ENCODE assay signal across 19 cellular contexts in the genomic region with DNA sequence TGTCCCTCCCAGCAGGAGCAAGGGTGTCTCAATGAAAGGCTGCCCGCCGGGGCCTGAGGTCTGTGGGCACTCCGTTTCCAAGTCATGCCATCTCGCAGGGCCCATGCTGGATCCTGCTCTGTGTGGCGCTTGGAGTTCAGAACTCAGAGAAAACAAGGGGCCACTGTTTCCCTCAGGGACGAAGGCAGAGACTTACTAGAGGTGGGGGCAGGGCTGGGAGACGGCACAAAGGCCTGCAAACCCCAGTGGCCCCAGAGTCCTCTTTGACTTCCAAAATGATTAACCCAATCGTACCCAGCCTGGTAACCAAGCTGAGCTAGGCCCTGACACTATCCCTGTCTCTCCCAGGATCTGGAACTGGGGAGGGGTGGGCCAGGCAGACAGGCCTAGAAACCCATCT.
A peak's percentile ranks its signal among the peaks of the same experiment; 100 is the strongest.
DNase-seq lines count a peak whose midpoint lies in the region; ATAC-seq and TF ChIP-seq lines count a peak whose summit lies in the region.
"Had no signal": no experiment of that assay in that cellular context is flagged by ENCODE, and none has a peak within 500 bp of the region (broad histone marks: within the 10 kb centered on the region; RNA-seq: fewer than 3 reads in every experiment).

No MANE protein-coding gene starts in this region.

- H3K4me1 Mint-ChIP-seq in H9: peaks cover 40 to 56% of the 10 kb centered on the region in 2 experiments
- peaks cover 36 to 47% of the 10 kb centered on the region in 2 donors for H3K4me1 Mint-ChIP-seq in natural killer cell

- H3K14ac ChIP-seq in H9 (ENCODE audit: insufficient read depth, low read length): no peak overlapping the region; the same call in 1 of the 2 replicates

- H3K79me1 ChIP-seq in H9 (ENCODE audit: insufficient read depth, low read depth, low read length, poor library complexity, severe bottlenecking): no peaks in the 10 kb centered on the region

- no peaks in the 10 kb centered on the region for H3K9me3 ChIP-seq in H9 (ENCODE audit: control insufficient read depth, low read depth, low read length)
- H3K9me3 ChIP-seq in stomach smooth muscle (ENCODE audit: control insufficient read depth in 2 of 2, low read length in 2 of 2): no peaks in the 10 kb centered on the region
- H3K9me3 ChIP-seq: ovary, tibial artery had no signal

- no peak overlapping the region for H3T11ph ChIP-seq in H9 (ENCODE audit: low read length)

- H3K79me2 ChIP-seq in H9 (ENCODE audit: insufficient read depth, low read length): no peaks in the 10 kb centered on the region

- H3K4me3 Mint-ChIP-seq in H9 (no peak overlapping the region), natural killer cell (no peak overlapping the region)
- H3K4me3 Mint-ChIP-seq: activated B cell treated with CpG ODN at 0.5 μM for 24 hours, immature natural killer cell, mesothelial cell of epicardium had no signal

- H2BK5ac ChIP-seq in H9 (ENCODE audit: insufficient read length, low read length): no peak overlapping the region

- H3K9ac ChIP-seq in H9 (ENCODE audit: extremely low read depth, insufficient read length, low read length) (no peak overlapping the region), stomach smooth muscle (ENCODE audit: low read length in 2 of 2) (peak overlapping the region; percentile 33 to 64)

- H3K4me1 ChIP-seq in H9 (ENCODE audit: insufficient read depth, low read length) (no peaks in the 10 kb centered on the region; the same call in 1 of the 2 replicates), stomach smooth muscle (ENCODE audit: control insufficient read depth, insufficient read depth, low read length) (peaks cover 32% of the 10 kb centered on the region)

- no peaks in the 10 kb centered on the region for H3K27me3 ChIP-seq in H9 (ENCODE audit: insufficient read depth, low read length)
- no peaks in the 10 kb centered on the region for H3K27me3 ChIP-seq in dorsolateral prefrontal cortex
- H3K27me3 ChIP-seq in stomach smooth muscle (ENCODE audit: control insufficient read depth in 1 of 2, insufficient read depth in 2 of 2, low read length in 2 of 2): no peaks in the 10 kb centered on the region
- H3K27me3 ChIP-seq: brain microvascular endothelial cell, ovary, tibial artery had no signal

- TF ChIP-seq CTCF in H9 (conservative IDR thresholded peaks at IDR 0.05) (no peak), dorsolateral prefrontal cortex (IDR thresholded peaks at IDR 0.05 in 54 of 56, conservative IDR thresholded peaks at IDR 0.05 in 2 of 56; ENCODE audit: low read depth in 1 of 56, partially characterized antibody in 56 of 56) (peak in 13 of 56 donors; percentile 7 to 44 (median 18)), natural killer cell (IDR thresholded peaks at IDR 0.05) (no peak)

- no peak overlapping the region for H4K91ac ChIP-seq in H9 (ENCODE audit: insufficient read length, low read depth, low read length)

- intact Hi-C loops in dorsolateral prefrontal cortex (cut with DNase I) (no loop called here), natural killer cell (cut with micrococcal nuclease) (no loop called here)

- peak overlapping the region in 2 of 59 donors; percentile 0 to 14 for H3K4me3 ChIP-seq in dorsolateral prefrontal cortex
- H3K4me3 ChIP-seq in stomach smooth muscle (ENCODE audit: low read length in 2 of 2): no peak overlapping the region
- H3K4me3 ChIP-seq: ovary, tibial artery had no signal

- H3K4me2 ChIP-seq in H9 (ENCODE audit: insufficient read depth, insufficient read length, low read length): no peak overlapping the region

- no peak overlapping the region for H2BK15ac ChIP-seq in H9 (ENCODE audit: low read depth, low read length)

- H3K27ac Mint-ChIP-seq in H9 (peak overlapping the region; percentile 70 to 82 (median 79); a peak in 4 of 7 replicates), natural killer cell (no peak overlapping the region)
- H3K27ac Mint-ChIP-seq: activated B cell treated with CpG ODN at 0.5 μM for 24 hours had no signal

- no peak overlapping the region for H2BK12ac ChIP-seq in H9 (ENCODE audit: insufficient read length, low read depth, low read length)

- no CpG with 5 or more reads among the region's 8 CpGs for WGBS in H9 (ENCODE audit: extremely low coverage, insufficient read length, low lambda C conversion rate)

- H3K23me2 ChIP-seq in H9 (ENCODE audit: insufficient read length, low read depth, low read length, poor library complexity, severe bottlenecking): no peaks in the 10 kb centered on the region

- DNase-seq in H9: no peak
- DNase-seq in dorsolateral prefrontal cortex: peak in 9 of 10 donors; percentile 64 to 87 (median 84)
- peak; percentile 87 for DNase-seq in midbrain (lab: John Stamatoyannopoulos, UW)
- no peak for DNase-seq in natural killer cell
- DNase-seq in NCI-H524 treated with DMSO at 0.1 percent for 48 hours (lab: John Stamatoyannopoulos, UW): no peak
- no peak for DNase-seq in iPS-NIHi11 (ENCODE audit: low spot score)
- DNase-seq: activated B cell treated with CpG ODN at 0.5 μM for 24 hours, activated gamma-delta T cell treated with Interleukin-2 at 50 U/mL for 16 hours, brain microvascular endothelial cell, DMS53, foreskin fibroblast, immature natural killer cell, NCI-H187, OCI-M1, tibial artery had no signal

- H2AFZ ChIP-seq in H9 (ENCODE audit: low read length): no peak overlapping the region

- H2BK20ac ChIP-seq in H9 (ENCODE audit: low read depth, low read length, poor library complexity, severe bottlenecking): no peak overlapping the region

- H3K27ac ChIP-seq in H9 (ENCODE audit: insufficient read length, low read depth, low read length) (no peak overlapping the region), dorsolateral prefrontal cortex (peak overlapping the region; percentile 76 to 99 (median 95)), stomach smooth muscle (ENCODE audit: low read length) (peak overlapping the region; percentile 91)
- H3K27ac ChIP-seq: brain microvascular endothelial cell, ovary had no signal

- no peak overlapping the region for H2BK120ac ChIP-seq in H9 (ENCODE audit: low read depth, low read length, poor library complexity, severe bottlenecking)

- no peak for ATAC-seq in natural killer cell
- no peak for ATAC-seq in GM19035 (IDR thresholded peaks at IDR 0.05; ENCODE audit: unreplicated experiment)

- H3K36me3 ChIP-seq in stomach smooth muscle (ENCODE audit: control insufficient read depth in 2 of 2, insufficient read depth in 2 of 2, low read length in 2 of 2): peaks cover 0 to 7% of the 10 kb centered on the region in 2 donors
- H3K36me3 ChIP-seq: brain microvascular endothelial cell, ovary had no signal

- no peak overlapping the region for H3K4ac ChIP-seq in H9 (ENCODE audit: low read depth, low read length)

- no peak overlapping the region for H3K56ac ChIP-seq in H9 (ENCODE audit: insufficient read length, low read depth, low read length)

- H4K8ac ChIP-seq in H9 (replicated peaks; ENCODE audit: insufficient read length, low read depth, low read length): no peak overlapping the region

- H3K18ac ChIP-seq in H9 (ENCODE audit: insufficient read length, low read depth, low read length): no peak overlapping the region

- H4K20me1 ChIP-seq in H9 (ENCODE audit: control insufficient read depth, insufficient read depth, insufficient read length): no peaks in the 10 kb centered on the region

- H3K23ac ChIP-seq in H9 (ENCODE audit: insufficient read length, low read depth, low read length): no peak overlapping the region

- no peaks in the 10 kb centered on the region for H3K9me3 Mint-ChIP-seq in H9
- no peaks in the 10 kb centered on the region for H3K9me3 Mint-ChIP-seq in natural killer cell
- H3K9me3 Mint-ChIP-seq: activated B cell treated with CpG ODN at 0.5 μM for 24 hours, immature natural killer cell, mesothelial cell of epicardium had no signal

- H4K5ac ChIP-seq in H9 (ENCODE audit: insufficient read length, low read depth, low read length): no peak overlapping the region

- no peak overlapping the region for H2AK5ac ChIP-seq in H9 (ENCODE audit: insufficient read length, low read length)

- H3K36me3 Mint-ChIP-seq in H9 (ENCODE audit: insufficient read depth in 1 of 3, low read depth in 3 of 3) (peaks cover 6 to 9% (median 8%) of the 10 kb centered on the region in 3 experiments; a peak in 6 of 7 replicates), natural killer cell (no peaks in the 10 kb centered on the region)
- H3K36me3 Mint-ChIP-seq: mesothelial cell of epicardium had no signal

- H3K27me3 Mint-ChIP-seq in H9 (ENCODE audit: low read depth): no peaks in the 10 kb centered on the region
- no peaks in the 10 kb centered on the region for H3K27me3 Mint-ChIP-seq in natural killer cell (ENCODE audit: low read depth in 2 of 2)
- H3K27me3 Mint-ChIP-seq: activated B cell treated with CpG ODN at 0.5 μM for 24 hours had no signal

Comparison
In these comparisons a context has a peak if more than half of its experiments do, and no peak if none do; other contexts are left out.
1. DNase-seq: peak in dorsolateral prefrontal cortex (9 of 10) and midbrain (single experiment); none in H9 (single experiment), natural killer cell (single experiment), NCI-H524 treated with DMSO at 0.1 percent for 48 hours (single experiment) and iPS-NIHi11 (single experiment).
2. H3K27ac Mint-ChIP-seq: peak in H9 (3 of 3); none in natural killer cell (0 of 2).